Comparison of ENCODE assay signal across 23 cellular contexts in the genomic region with DNA sequence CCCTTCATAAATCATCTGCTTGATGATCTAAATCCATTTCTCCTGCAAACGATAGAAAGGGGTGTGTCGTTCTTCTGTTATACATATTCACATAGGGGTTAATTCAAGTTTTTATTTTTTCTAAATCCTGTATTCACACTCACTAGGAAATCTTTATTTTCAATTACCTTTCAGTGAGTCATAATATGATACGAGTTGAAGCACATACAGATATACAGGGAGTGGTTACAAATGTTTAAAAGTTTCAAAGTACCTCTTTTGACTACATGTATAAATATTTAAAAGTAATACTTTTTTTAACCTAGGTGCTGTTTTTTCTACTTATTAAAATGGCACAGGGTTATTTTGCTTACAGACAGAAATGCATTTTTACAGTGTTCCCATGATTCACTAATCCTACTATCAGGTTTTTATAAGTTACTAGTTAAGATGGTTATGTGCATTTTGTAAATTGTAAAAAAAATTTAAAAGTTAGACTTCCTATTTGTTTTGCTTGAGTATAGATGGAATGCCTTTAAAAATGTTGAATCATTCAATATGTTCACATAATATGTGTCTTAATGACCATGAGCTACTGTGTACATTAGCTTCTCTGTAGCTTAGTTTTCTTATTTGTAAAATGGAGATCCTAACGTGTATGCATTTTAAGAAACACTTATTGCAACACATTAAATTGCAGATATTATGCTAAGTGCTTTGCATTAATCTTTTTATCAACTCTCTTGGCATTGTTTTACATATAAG.
"Had no signal": no experiment of that assay in that cellular context is flagged by ENCODE, and none has a peak within 500 bp of the region (broad histone marks: within the 10 kb centered on the region; RNA-seq: fewer than 3 reads in every experiment).

No MANE protein-coding gene starts in this region.

- H3K4me3 ChIP-seq: dorsolateral prefrontal cortex, esophagus muscularis mucosa, heart right ventricle, lower lobe of right lung, neural progenitor cell, right lobe of liver, thoracic aorta, tibial nerve, upper lobe of left lung had no signal

- H3K79me2 ChIP-seq: parathyroid adenoma had no signal

- H3K4me2 ChIP-seq: neural progenitor cell had no signal

- DNase-seq: dorsolateral prefrontal cortex; effector CD4-positive, alpha-beta T cell; foreskin melanocyte; glutamatergic neuron; heart right ventricle; hypothalamus; immature natural killer cell; islet precursor cell; left ventricle myocardium superior; lower lobe of right lung; midbrain; naive thymus-derived CD4-positive, alpha-beta T cell; right lobe of liver; small intestine; stimulated activated CD4-positive, alpha-beta T cell treated with anti-CD3 and anti-CD28 coated beads, Interleukin-15, amount 100 ng/mL, for 24 hours; stimulated activated CD4-positive, alpha-beta T cell treated with anti-CD3 and anti-CD28 coated beads, Interleukin-2, amount 100 ng/mL, for 48 hours; stimulated activated naive B cell treated with anti-CD40 and anti-IgM and Interleukin-4, amounts not matched to agents 10 μg/mL and 1 μg/mL and 100 μg/mL, for 72 hours; upper lobe of left lung had no signal

- H3K36me3 ChIP-seq: esophagus muscularis mucosa, heart right ventricle, lower lobe of right lung, neural progenitor cell, right lobe of liver, thoracic aorta, tibial nerve, upper lobe of left lung had no signal

- ATAC-seq: heart right ventricle; left ventricle myocardium superior; lower lobe of right lung; naive thymus-derived CD4-positive, alpha-beta T cell; right lobe of liver; stimulated activated naive B cell treated with anti-CD40 and anti-IgM and Interleukin-4, amounts not matched to agents 10 μg/mL and 1 μg/mL and 100 μg/mL, for 72 hours had no signal

- H3K9ac ChIP-seq: neural progenitor cell, parathyroid adenoma had no signal

- H2AFZ ChIP-seq: neural progenitor cell, parathyroid adenoma had no signal

- H3K9me3 ChIP-seq: esophagus muscularis mucosa, lower lobe of right lung, right lobe of liver, thoracic aorta, upper lobe of left lung had no signal

- H3K27ac ChIP-seq: dorsolateral prefrontal cortex, esophagus muscularis mucosa, heart right ventricle, lower lobe of right lung, neural progenitor cell, parathyroid adenoma, right lobe of liver, thoracic aorta, tibial nerve, upper lobe of left lung had no signal

- H3K27me3 ChIP-seq: dorsolateral prefrontal cortex, esophagus muscularis mucosa, heart right ventricle, neural progenitor cell, right lobe of liver, tibial nerve, upper lobe of left lung had no signal

- H3K4me1 ChIP-seq: esophagus muscularis mucosa, lower lobe of right lung, parathyroid adenoma, right lobe of liver, tibial nerve, upper lobe of left lung had no signal
